8 cellular contexts compared by ENCODE assay signal in genomic region chr12:65278576-65279386, GRCh38. TPM values are rescaled to one million over a fixed set of nuclear protein-coding genes. Genes with fewer than 3 reads are reported as not detected.
DNase-seq lines count a peak whose midpoint lies in the region; ATAC-seq, FAIRE-seq and TF ChIP-seq lines count a peak whose summit lies in the region.

Gene MSRB3, plus strand, starts transcription at chr12:65278683. Its CDS starts 29,897 bp downstream, at chr12:65308580.

- FAIRE-seq in RCC 7860 (lab: Jason Lieb, UNC): no peak

- H3K36me3 ChIP-seq in iPS-20b (ENCODE audit: insufficient read depth, low read depth, low read length): no peaks in the 10 kb centered on the region
- H3K36me3 ChIP-seq in sigmoid colon: no peaks in the 10 kb centered on the region

- intact Hi-C loops in activated naive CD4-positive, alpha-beta T cell treated with anti-CD3 and anti-CD28 coated beads for 36 hours (cut with micrococcal nuclease): no loop called here
- intact Hi-C loops in sigmoid colon (cut with DNase I): loop anchor here (2.0 to 5.0 kb wide), 2 partner anchors 22 to 111 kb away; partner anchors contain the start of gene LEMD3

- H3K9me3 Mint-ChIP-seq in activated naive CD4-positive, alpha-beta T cell treated with anti-CD3 and anti-CD28 coated beads for 36 hours: no peaks in the 10 kb centered on the region

- H3K4me3 ChIP-seq in cardiac fibroblast (replicated peaks in 1 of 2; ENCODE audit: low read depth in 2 of 2, low read length in 2 of 2) (peak within 1 kb of the TSS; percentile 93 to 95), iPS-20b (ENCODE audit: low read length) (peak within 1 kb of the TSS; percentile 88), sigmoid colon (peak within 1 kb of the TSS; percentile 82 to 97 (median 93))

- peak in 1 of 4 donors; percentile 23 for TF ChIP-seq EP300 in sigmoid colon (IDR thresholded peaks at IDR 0.05)

- no peaks in the 10 kb centered on the region for H3K36me3 Mint-ChIP-seq in activated naive CD4-positive, alpha-beta T cell treated with anti-CD3 and anti-CD28 coated beads for 36 hours (ENCODE audit: low read depth)

- peaks cover 2% of the 10 kb centered on the region for H3K4me1 Mint-ChIP-seq in activated naive CD4-positive, alpha-beta T cell treated with anti-CD3 and anti-CD28 coated beads for 36 hours (ENCODE audit: low read depth)

- peak; percentile 80 to 89 for TF ChIP-seq POLR2A in sigmoid colon (IDR thresholded peaks at IDR 0.05)

- H3K27ac ChIP-seq in iPS-20b (ENCODE audit: low read length) (no peak within 1 kb of the TSS), sigmoid colon (peak within 1 kb of the TSS; percentile 96 to 98 (median 98))

- TF ChIP-seq CTCF in cardiac fibroblast (IDR thresholded peaks at IDR 0.05; ENCODE audit: low read depth, low read length) (no peak), sigmoid colon (IDR thresholded peaks at IDR 0.05) (no peak)

- CTCF ChIA-PET in activated naive CD4-positive, alpha-beta T cell treated with anti-CD3 and anti-CD28 coated beads for 36 hours (lab: Charles Lee): no interaction called here

- peaks cover 47% of the 10 kb centered on the region for H3K27me3 Mint-ChIP-seq in activated naive CD4-positive, alpha-beta T cell treated with anti-CD3 and anti-CD28 coated beads for 36 hours (ENCODE audit: low read depth)

- peak within 1 kb of the TSS; percentile 67; the same call in 1 of the 2 replicates for H3K9ac ChIP-seq in iPS-20b (ENCODE audit: low read depth, low read length)

- peak; percentile 28 for DNase-seq in activated naive CD4-positive, alpha-beta T cell treated with anti-CD3 and anti-CD28 coated beads for 36 hours
- no peak for DNase-seq in activated naive CD4-positive, alpha-beta T cell (lab: John Stamatoyannopoulos, UW)
- peak; percentile 24 for DNase-seq in RCC 7860 (ENCODE audit: low spot score)
- peak; percentile 76 to 85 for DNase-seq in cardiac fibroblast (ENCODE audit: low read depth in 2 of 2)
- peak; percentile 92 for DNase-seq in sigmoid colon
- DNase-seq in NCI-H774 (lab: John Stamatoyannopoulos, UW): no peak

- peaks cover 35% of the 10 kb centered on the region for H3K27me3 ChIP-seq in iPS-20b (ENCODE audit: insufficient read depth, low read length)
- H3K27me3 ChIP-seq in sigmoid colon: no peaks in the 10 kb centered on the region

- ATAC-seq in HG02759 (IDR thresholded peaks at IDR 0.05; ENCODE audit: unreplicated experiment): peak; percentile 77

- H3K27ac Mint-ChIP-seq in activated naive CD4-positive, alpha-beta T cell treated with anti-CD3 and anti-CD28 coated beads for 36 hours: no peak within 1 kb of the TSS

- WGBS in sigmoid colon, 2 donors: 1% methylated on average over 88 of the region's 88 CpGs

- H3K4me1 ChIP-seq in iPS-20b (ENCODE audit: insufficient read depth, low read length): peaks cover 11% of the 10 kb centered on the region
- peaks cover 0 to 51% (median 43%) of the 10 kb centered on the region in 4 donors for H3K4me1 ChIP-seq in sigmoid colon

- peak within 1 kb of the TSS; percentile 61 for H3K4me3 Mint-ChIP-seq in activated naive CD4-positive, alpha-beta T cell treated with anti-CD3 and anti-CD28 coated beads for 36 hours

- H3K9me3 ChIP-seq in iPS-20b (ENCODE audit: insufficient read depth, low read depth, low read length) (no peaks in the 10 kb centered on the region), sigmoid colon (no peaks in the 10 kb centered on the region)

RNA-seq across cellular contexts. Expression of gene MSRB3, which starts in this region (rescaled TPM):
- total RNA-seq in activated naive CD4-positive, alpha-beta T cell treated with anti-CD3 and anti-CD28 coated beads for 36 hours: not detected
- 100 to 1,000 TPM; 159 to 232 (median 223) TPM for total RNA-seq in sigmoid colon
- 10 to 100 TPM in 2 of 3 donors, 1 to 10 TPM in 1; 6.2 to 13.4 (median 10.8) TPM for polyA plus RNA-seq in sigmoid colon

Comparison
In these comparisons a context has a peak if more than half of its experiments do, and no peak if none do; other contexts are left out.
1. RNA of gene MSRB3 (total RNA-seq): 159 to 232 TPM in sigmoid colon; not detected in activated naive CD4-positive, alpha-beta T cell treated with anti-CD3 and anti-CD28 coated beads for 36 hours; every median in the first group is over 100 times any median in the second.
2. Peak in DNase-seq in activated naive CD4-positive, alpha-beta T cell treated with anti-CD3 and anti-CD28 coated beads for 36 hours; RNA of the gene not detected or under 1 TPM.
3. DNase-seq: peak in RCC 7860 (single experiment), cardiac fibroblast (2 of 2) and sigmoid colon (single experiment); none in activated naive CD4-positive, alpha-beta T cell (0 of 4) and NCI-H774 (single experiment).
4. Peak in every context shown above with its lines, with median percentiles within 50 percentile points of each other: H3K4me3 ChIP-seq.